ENCODE assay signal across 26 cellular contexts in genomic region chr16:50440531-50440930, GRCh38.
"Had no signal": no experiment of that assay in that cellular context is flagged by ENCODE, and none has a peak within 500 bp of the region (broad histone marks: within the 10 kb centered on the region; RNA-seq: fewer than 3 reads in every experiment).

No MANE protein-coding gene starts in this region.

- H3K4me1 ChIP-seq: esophagus muscularis mucosa, gastrocnemius medialis, heart right ventricle, psoas muscle, right lobe of liver, suprapubic skin, transverse colon had no signal

- H3K36me3 Mint-ChIP-seq: mesothelial cell of epicardium; stimulated activated effector memory CD8-positive, alpha-beta T cell treated with anti-CD3 and anti-CD28 coated beads, Interleukin-12 subunit alpha, Interleukin-12 subunit beta, amount 100 ng/mL, for 72 hours had no signal

- H3K9me3 ChIP-seq: gastrocnemius medialis, psoas muscle had no signal

- DNase-seq: cerebellar nuclear complex; effector CD8-positive, alpha-beta T cell; gastrocnemius medialis; heart right ventricle; hypothalamus; kidney glomerular epithelial cell; mammary epithelial cell; natural killer cell; occipital lobe; psoas muscle; retina; stimulated activated CD4-positive, alpha-beta T cell treated with anti-CD3 and anti-CD28 coated beads, Interleukin-4, amount 100 ng/mL, for 1 hour; stimulated activated CD8-positive, alpha-beta memory T cell treated with anti-CD3 and anti-CD28 coated beads, Interleukin-4, amount 100 ng/mL, for 48 hours; stimulated activated naive CD8-positive, alpha-beta T cell treated with anti-CD3 and anti-CD28 coated beads, Interleukin-15, Interleukin-2, amounts not matched to agents 100 U/mL and 50 U/mL, for 24 hours; transverse colon had no signal

- H2AFZ ChIP-seq: parathyroid adenoma had no signal

- H3K27me3 ChIP-seq: esophagus muscularis mucosa, right lobe of liver, suprapubic skin, transverse colon had no signal

- H3K4me3 ChIP-seq: esophagus muscularis mucosa, gastrocnemius medialis, heart right ventricle, psoas muscle, right lobe of liver, suprapubic skin, transverse colon had no signal

- H3K79me2 ChIP-seq: parathyroid adenoma had no signal

- FAIRE-seq: colon, endometrium, islet of Langerhans had no signal

- H3K4me1 Mint-ChIP-seq: mesothelial cell of epicardium; natural killer cell; stimulated activated effector memory CD8-positive, alpha-beta T cell treated with anti-CD3 and anti-CD28 coated beads, Interleukin-12 subunit alpha, Interleukin-12 subunit beta, amount 100 ng/mL, for 72 hours had no signal

- H3K27ac ChIP-seq: epithelial cell of prostate, esophagus muscularis mucosa, gastrocnemius medialis, heart right ventricle, parathyroid adenoma, psoas muscle, right lobe of liver, suprapubic skin, transverse colon had no signal

- H3K27ac Mint-ChIP-seq: mesothelial cell of epicardium; natural killer cell; stimulated activated effector memory CD8-positive, alpha-beta T cell treated with anti-CD3 and anti-CD28 coated beads, Interleukin-12 subunit alpha, Interleukin-12 subunit beta, amount 100 ng/mL, for 72 hours had no signal

- H3K36me3 ChIP-seq: esophagus muscularis mucosa, gastrocnemius medialis, heart right ventricle, right lobe of liver, suprapubic skin, transverse colon had no signal

- H3K4me3 Mint-ChIP-seq: mesothelial cell of epicardium; natural killer cell; neural crest cell; stimulated activated effector memory CD8-positive, alpha-beta T cell treated with anti-CD3 and anti-CD28 coated beads, Interleukin-12 subunit alpha, Interleukin-12 subunit beta, amount 100 ng/mL, for 72 hours had no signal

- H3K9ac ChIP-seq: parathyroid adenoma had no signal
